ENCODE assay signal across 19 cellular contexts in genomic region chr4:5376015-5376414, GRCh38.
DNase-seq lines count a peak whose midpoint lies in the region; ATAC-seq and TF ChIP-seq lines count a peak whose summit lies in the region.
"Had no signal": no experiment of that assay in that cellular context is flagged by ENCODE, and none has a peak within 500 bp of the region (broad histone marks: within the 10 kb centered on the region; RNA-seq: fewer than 3 reads in every experiment).

No MANE protein-coding gene starts in this region.

- no peak overlapping the region for H3K18ac ChIP-seq in IMR-90 (ENCODE audit: low read depth, low read length)

- H3K14ac ChIP-seq in IMR-90 (replicated peaks; ENCODE audit: low read depth, low read length), result no peak overlapping the region

- CTCF ChIA-PET in IMR-90 (lab: Yijun Ruan, JAX), result no interaction called here

- peaks cover 11% of the 10 kb centered on the region for H3K4me1 ChIP-seq in IMR-90 (ENCODE audit: control insufficient read depth, insufficient read depth, low read length)
- H3K4me1 ChIP-seq: BE2C had no signal

- intact Hi-C loops in IMR-90 (cut with micrococcal nuclease), result no loop called here

- no peak overlapping the region for H3K56ac ChIP-seq in IMR-90 (ENCODE audit: extremely low read depth, insufficient read depth, low read length)

- peak; percentile 42 for DNase-seq in NCI-H748 (lab: John Stamatoyannopoulos, UW; ENCODE audit: unreplicated experiment)
- DNase-seq in NCI-H748 treated with DMSO at 0.1 percent for 48 hours (lab: John Stamatoyannopoulos, UW), result no peak
- no peak for DNase-seq in IMR-90
- peak; percentile 23 for DNase-seq in NCI-H345 treated with DMSO at 0.1 percent for 48 hours (lab: John Stamatoyannopoulos, UW; ENCODE audit: unreplicated experiment)
- DNase-seq in neural crest cell (ENCODE audit: low read depth, low spot score), result no peak
- DNase-seq in NCI-H2081 (lab: John Stamatoyannopoulos, UW), result no peak
- DNase-seq: BE2C; C1 segment of cervical spinal cord; CD4-positive, CD25-positive, alpha-beta regulatory T cell; CD8-positive, alpha-beta memory T cell; COR-L47; DMS 273 treated with DMSO at 0.1 percent for 48 hours; DND-41; EL; H9; KBM-7 had no signal

- H3K9ac ChIP-seq in IMR-90 (ENCODE audit: low read depth, low read length), result no peak overlapping the region

- H3K27me3 ChIP-seq in IMR-90 (ENCODE audit: control insufficient read depth, insufficient read depth, low read length), result no peaks in the 10 kb centered on the region
- H3K27me3 ChIP-seq: BE2C had no signal

- H4K91ac ChIP-seq in IMR-90 (ENCODE audit: insufficient read depth, low read depth, low read length), result peak overlapping the region; percentile 6; the same call in 1 of the 2 replicates

- in situ Hi-C loops in IMR-90 (cut with MboI; ENCODE audit: low sequenced_read_pairs), result no loop called here

- H3K36me3 Mint-ChIP-seq in neural crest cell (ENCODE audit: low read depth), result no peaks in the 10 kb centered on the region
- H3K36me3 Mint-ChIP-seq: CD4-positive, CD25-positive, alpha-beta regulatory T cell; CD8-positive, alpha-beta memory T cell had no signal

- H3K27me3 Mint-ChIP-seq in neural crest cell (ENCODE audit: low read depth), result no peaks in the 10 kb centered on the region
- H3K27me3 Mint-ChIP-seq: CD4-positive, CD25-positive, alpha-beta regulatory T cell; IgD-negative memory B cell had no signal

- dilution Hi-C loops in IMR-90 (cut with HindIII; ENCODE audit: low sequenced_read_pairs, unreplicated experiment), result no loop called here

- H3K4ac ChIP-seq in IMR-90 (ENCODE audit: low read depth, low read length), result peak overlapping the region; percentile 51; the same call in 1 of the 2 replicates

- no peak overlapping the region for H2BK20ac ChIP-seq in IMR-90 (ENCODE audit: low read depth, low read length)

- H3K36me3 ChIP-seq in IMR-90 (ENCODE audit: control insufficient read depth, insufficient read depth, low read length), result no peaks in the 10 kb centered on the region
- H3K36me3 ChIP-seq: BE2C had no signal

- H2BK5ac ChIP-seq in IMR-90 (ENCODE audit: low read depth, low read length, poor library complexity, severe bottlenecking), result no peak overlapping the region

- H2AK5ac ChIP-seq in IMR-90 (ENCODE audit: low read depth, low read length), result no peak overlapping the region

- H3K9me1 ChIP-seq in IMR-90 (ENCODE audit: insufficient read depth, low read length), result peaks cover 13% of the 10 kb centered on the region

- WGBS in IMR-90 (ENCODE audit: extremely low coverage in 2 of 2, insufficient read length in 1 of 2), 2 experiments, result 80% methylated on average over 1 of the region's 5 CpGs; no CpG with 5 or more reads in 1 of the 2 experiments

- no TSS peak for BruUV-seq in IMR-90 (replicated peaks; lab: Mats Ljungman, UMichigan)

- H3K9me3 Mint-ChIP-seq in neural crest cell, result peaks cover 2% of the 10 kb centered on the region

- no peak overlapping the region for H2AK9ac ChIP-seq in IMR-90 (replicated peaks; ENCODE audit: low read depth, low read length, poor library complexity)

- H4K5ac ChIP-seq in IMR-90 (ENCODE audit: low read depth, low read length), result no peak overlapping the region

- no peak overlapping the region for H3K4me2 ChIP-seq in IMR-90 (ENCODE audit: low read depth, low read length)

- H3K4me3 Mint-ChIP-seq in neural crest cell, result no peak overlapping the region
- H3K4me3 Mint-ChIP-seq: CD4-positive, CD25-positive, alpha-beta regulatory T cell; CD8-positive, alpha-beta memory T cell; H9; IgD-negative memory B cell had no signal

- peaks cover 0 to 16% of the 10 kb centered on the region in 2 experiments; a peak in 2 of 4 replicates for H3K79me1 ChIP-seq in IMR-90 (ENCODE audit: low read depth in 1 of 2, low read length in 2 of 2)

- no peak for TF ChIP-seq RAD21 in IMR-90 (IDR thresholded peaks at IDR 0.05; ENCODE audit: low read length)

- peaks cover 9% of the 10 kb centered on the region for H3K9me3 ChIP-seq in IMR-90 (ENCODE audit: control insufficient read depth, insufficient read depth, low read length)
- H3K9me3 ChIP-seq: BE2C had no signal

- no peak overlapping the region for H3K23ac ChIP-seq in IMR-90 (ENCODE audit: low read depth, low read length)

- H2BK120ac ChIP-seq in IMR-90 (ENCODE audit: low read depth, low read length), result no peak overlapping the region

- H2AFZ ChIP-seq in IMR-90 (replicated peaks; ENCODE audit: low read length, poor library complexity), result no peak overlapping the region

- H3K4me1 Mint-ChIP-seq in neural crest cell, result no peaks in the 10 kb centered on the region
- H3K4me1 Mint-ChIP-seq: CD4-positive, CD25-positive, alpha-beta regulatory T cell; CD8-positive, alpha-beta memory T cell; H9; IgD-negative memory B cell had no signal

- no peaks in the 10 kb centered on the region; the same call in 1 of the 2 replicates for H4K20me1 ChIP-seq in IMR-90 (ENCODE audit: insufficient read depth, low read length)

- POLR2A ChIA-PET in IMR-90 (lab: Charles Lee; ENCODE audit: unreplicated experiment), result no interaction called here

- no peak overlapping the region for H3K4me3 ChIP-seq in IMR-90 (ENCODE audit: insufficient read depth, low read depth, low read length)
- H3K4me3 ChIP-seq: GM12878 had no signal

- no peak overlapping the region for H4K8ac ChIP-seq in IMR-90 (ENCODE audit: low read depth in 2 of 2, low read length in 2 of 2)

- H3K27ac ChIP-seq in IMR-90 (ENCODE audit: insufficient read depth, low read length), result no peak overlapping the region

- no peak for TF ChIP-seq POLR2A in IMR-90 (IDR thresholded peaks at IDR 0.05; ENCODE audit: low read depth, low read length)

- ATAC-seq in IMR-90 (ENCODE audit: low read depth) (no peak), HG02970 (IDR thresholded peaks at IDR 0.05; ENCODE audit: low FRiP score, unreplicated experiment) (no peak)
- ATAC-seq: GM12878 had no signal

- TF ChIP-seq CTCF in IMR-90 (conservative IDR thresholded peaks at IDR 0.05; ENCODE audit: low read depth, low read length) (no peak), neural crest cell (conservative IDR thresholded peaks at IDR 0.05) (no peak)

- peak overlapping the region; percentile 36 for H3K27ac Mint-ChIP-seq in neural crest cell (ENCODE audit: unreplicated experiment)
- H3K27ac Mint-ChIP-seq: CD4-positive, CD25-positive, alpha-beta regulatory T cell; CD8-positive, alpha-beta memory T cell; H9; IgD-negative memory B cell had no signal

- 0 out of 3 replicates have a peak overlapping the region, but pooled peaks have one; percentile 65 for H2BK15ac ChIP-seq in IMR-90 (ENCODE audit: low read depth, low read length)

TF ChIP-seq in IMR-90, 13 proteins besides CTCF, POLR2A, EP300 and RAD21:
- no peak for TF ChIP-seq SMC3 (IDR thresholded peaks at IDR 0.05; ENCODE audit: low read depth, low read length)
- no peak for TF ChIP-seq NFE2L2 (IDR thresholded peaks at IDR 0.05; ENCODE audit: low read depth, low read length)
- no peak for TF ChIP-seq MAZ (IDR thresholded peaks at IDR 0.05; ENCODE audit: borderline replicate concordance, low read depth, low read length)
- TF ChIP-seq CEBPB (IDR thresholded peaks at IDR 0.05; ENCODE audit: low read depth, low read length), result no peak

Comparison
In these comparisons a context has a peak if more than half of its experiments do, and no peak if none do; other contexts are left out.
1. DNase-seq: peak in NCI-H748 (single experiment) and NCI-H345 treated with DMSO at 0.1 percent for 48 hours (single experiment); none in NCI-H748 treated with DMSO at 0.1 percent for 48 hours (single experiment), IMR-90 (single experiment), neural crest cell (single experiment) and NCI-H2081 (0 of 2).